8 cellular contexts compared by ENCODE assay signal in genomic region chr9:129570450-129571297, GRCh38. TPM values are rescaled to one million over a fixed set of nuclear protein-coding genes. Genes with fewer than 3 reads are reported as not detected.
DNase-seq lines count a peak whose midpoint lies in the region; ATAC-seq, FAIRE-seq and TF ChIP-seq lines count a peak whose summit lies in the region.

No MANE protein-coding gene starts in this region.

- no peaks in the 10 kb centered on the region for H4K20me1 ChIP-seq in keratinocyte (ENCODE audit: control insufficient read depth, extremely low read depth, insufficient read depth, low read length)

- ATAC-seq in HG03196 (IDR thresholded peaks at IDR 0.05; ENCODE audit: unreplicated experiment) (no peak), GM19351 (IDR thresholded peaks at IDR 0.05; ENCODE audit: unreplicated experiment) (no peak)

- H3K36me3 ChIP-seq in HEK293 (ENCODE audit: control insufficient read depth in 2 of 2, insufficient read depth in 1 of 2, low read length in 2 of 2) (no peaks in the 10 kb centered on the region), keratinocyte (ENCODE audit: control insufficient read depth in 2 of 2, extremely low read depth in 1 of 2, insufficient read depth in 2 of 2, low read length in 2 of 2) (no peaks in the 10 kb centered on the region)

- dilution Hi-C loops in keratinocyte (cut with MboI; ENCODE audit: extremely low pct_ligation_motif_present, low sequenced_read_pairs): no loop called here

- TF ChIP-seq CTCF in AG10803 (conservative IDR thresholded peaks at IDR 0.05; ENCODE audit: low read length): no peak
- no peak for TF ChIP-seq CTCF in HEK293 (tag by site-specific recombination; IDR thresholded peaks at IDR 0.05)
- TF ChIP-seq CTCF in keratinocyte (optimal IDR thresholded peaks at IDR 0.05 in 1 of 3, IDR thresholded peaks at IDR 0.05 in 1 of 3, conservative IDR thresholded peaks at IDR 0.05 in 1 of 3; ENCODE audit: extremely low read depth in 1 of 3, insufficient read depth in 2 of 3, low read length in 3 of 3): no peak

- H3K9me3 ChIP-seq in HEK293 (ENCODE audit: control insufficient read depth, insufficient read depth, low read depth, low read length) (no peaks in the 10 kb centered on the region), keratinocyte (ENCODE audit: control insufficient read depth, low read depth, low read length) (no peaks in the 10 kb centered on the region)

- peak; percentile 88 for FAIRE-seq in keratinocyte (lab: Jason Lieb, UNC)

- H3K27me3 ChIP-seq in keratinocyte (ENCODE audit: control insufficient read depth, extremely low read depth, insufficient read depth, low read length): no peaks in the 10 kb centered on the region

- no peaks in the 10 kb centered on the region for H3K4me1 ChIP-seq in HEK293 (ENCODE audit: control insufficient read depth, insufficient read depth, low read length)
- peaks cover 28% of the 10 kb centered on the region for H3K4me1 ChIP-seq in keratinocyte (ENCODE audit: control insufficient read depth, extremely low read depth, insufficient read depth, low read length)

- H3K4me2 ChIP-seq in keratinocyte (ENCODE audit: control insufficient read depth, extremely low read depth, insufficient read depth, low read depth, low read length): peak overlapping the region; percentile 58

- H3K9me1 ChIP-seq in keratinocyte (ENCODE audit: control insufficient read depth, extremely low read depth, insufficient read depth, low read length): no peaks in the 10 kb centered on the region

- CTCF ChIA-PET in HEK293 (lab: Yijun Ruan, JAX): interaction anchor here (0.6 to 1.7 kb wide), 11 partner anchors 9 to 439 kb away, joined by 3 to 4 read pairs (median 3); no protein-coding TSS in a partner anchor

- H3K27ac ChIP-seq in HEK293 (ENCODE audit: extremely low read depth, low read depth, low read length): no peak overlapping the region
- H3K27ac ChIP-seq in keratinocyte (ENCODE audit: control insufficient read depth, insufficient read depth, low read length): peak overlapping the region; percentile 42
- peak overlapping the region; percentile 78 for H3K27ac ChIP-seq in temporal lobe (ENCODE audit: low read depth, low read length)

- POLR2A ChIA-PET in HEK293 (lab: Yijun Ruan, JAX): interaction anchor here (1.2 to 2.0 kb wide), 3 partner anchors 55 to 110 kb away, joined by 3 to 7 read pairs (median 5); partner anchors contain the start of gene NTMT1

- H3K79me2 ChIP-seq in keratinocyte (ENCODE audit: control insufficient read depth, insufficient read depth, low read length): no peaks in the 10 kb centered on the region

- no peak overlapping the region for H3K9ac ChIP-seq in keratinocyte (ENCODE audit: control insufficient read depth, extremely low read depth, insufficient read depth, low read length)

- DNase-seq in AG10803 (ENCODE audit: low read depth) (peak; percentile 95), astrocyte of the hippocampus (ENCODE audit: low read depth, low spot score) (peak; percentile 89), keratinocyte (ENCODE audit: low read depth, low spot score) (peak; percentile 78), Kasumi-1 (lab: John Stamatoyannopoulos, UW) (no peak)

- no peak overlapping the region for H3K4me3 ChIP-seq in AG10803 (ENCODE audit: low read length)
- no peak overlapping the region for H3K4me3 ChIP-seq in HEK293 (ENCODE audit: low read depth, low read length)
- H3K4me3 ChIP-seq in keratinocyte (ENCODE audit: control insufficient read depth in 2 of 3, extremely low read depth in 1 of 3, insufficient read depth in 2 of 3, low read depth in 1 of 3, low read length in 3 of 3): no peak overlapping the region

- peak overlapping the region; percentile 66 for H2AFZ ChIP-seq in keratinocyte (ENCODE audit: control insufficient read depth, low read length)

TF ChIP-seq in HEK293, 187 proteins besides CTCF, POLR2A, EP300 and RAD21 (continues in another document):
- TF ChIP-seq PRDM10 (tag by site-specific recombination; IDR thresholded peaks at IDR 0.05) (peak; percentile 65; the same call in 1 of the 2 replicates), FEZF1 (tag by site-specific recombination; IDR thresholded peaks at IDR 0.05) (no peak), ZBTB20 (tag by site-specific recombination; IDR thresholded peaks at IDR 0.05) (peak; percentile 80), ZBTB1 (tag by site-specific recombination; IDR thresholded peaks at IDR 0.05) (no peak), PATZ1 (tag by site-specific recombination; IDR thresholded peaks at IDR 0.05) (no peak), ZBTB8A (tag by site-specific recombination; IDR thresholded peaks at IDR 0.05) (peak; percentile 52; the same call in 1 of the 2 replicates), ZNF449 (tag by site-specific recombination; IDR thresholded peaks at IDR 0.05) (0 out of 2 replicates have a peak, but pooled peaks have one; percentile 40), KLF10 (tag by site-specific recombination; IDR thresholded peaks at IDR 0.05) (0 out of 2 replicates have a peak, but pooled peaks have one; percentile 18), HOXC10 (CRISPR knock-in tag; IDR thresholded peaks at IDR 0.05) (no peak), ZBTB7A (tag by site-specific recombination; IDR thresholded peaks at IDR 0.05; ENCODE audit: low read depth) (no peak), ZNF548 (tag by site-specific recombination; IDR thresholded peaks at IDR 0.05) (no peak)

RNA-seq across cellular contexts. Expression of gene C9orf50, which starts 50.2 kb away (rescaled TPM):
- polyA plus RNA-seq in keratinocyte: not detected in 3 replicates
- not detected for polyA plus RNA-seq in keratinocyte (2011; ENCODE audit: low read depth)
- polyA plus RNA-seq in keratinocyte (2011; cell fraction: cytosol; rRNA removed): not detected in 2 replicates
- polyA plus RNA-seq in keratinocyte (2011; cell fraction: nucleus; rRNA removed): not detected in 2 replicates
- not detected in 2 replicates for polyA plus RNA-seq in keratinocyte (2012; ENCODE audit: low replicate concordance)
- not detected in 3 replicates for polyA minus RNA-seq in keratinocyte
- not detected for polyA minus RNA-seq in keratinocyte (2011; cell fraction: cytosol; rRNA and poly(A)+ RNA removed)
- not detected in 2 replicates for polyA minus RNA-seq in keratinocyte (2011; cell fraction: nucleus; rRNA and poly(A)+ RNA removed)
- not detected for total RNA-seq in temporal lobe

RNA-seq across cellular contexts. Expression of gene NTMT1, which starts 55.3 kb away (rescaled TPM):
- polyA plus RNA-seq in keratinocyte: 46.0 to 50.2 TPM (median 48.2 TPM) in 3 replicates
- polyA plus RNA-seq in keratinocyte (2011; ENCODE audit: low read depth): 24.6 TPM
- 23.5 and 36.4 TPM in 2 replicates for polyA plus RNA-seq in keratinocyte (2011; cell fraction: cytosol; rRNA removed)
- polyA plus RNA-seq in keratinocyte (2011; cell fraction: nucleus; rRNA removed): 22.0 and 23.8 TPM in 2 replicates
- 30.8 and 52.5 TPM in 2 replicates for polyA plus RNA-seq in keratinocyte (2012; ENCODE audit: low replicate concordance)
- 20.3 to 35.7 TPM (median 22.6 TPM) in 3 replicates for polyA minus RNA-seq in keratinocyte
- polyA minus RNA-seq in keratinocyte (2011; cell fraction: cytosol; rRNA and poly(A)+ RNA removed): 24.0 TPM
- polyA minus RNA-seq in keratinocyte (2011; cell fraction: nucleus; rRNA and poly(A)+ RNA removed): 7.8 and 9.3 TPM in 2 replicates
- total RNA-seq in temporal lobe: 11.1 TPM

Comparison
In these comparisons a context has a peak if more than half of its experiments do, and no peak if none do; other contexts are left out.
1. DNase-seq: peak in AG10803 (single experiment), astrocyte of the hippocampus (single experiment) and keratinocyte (single experiment); none in Kasumi-1 (0 of 2).